Comparison of ENCODE assay signal across 8 cellular contexts in genomic region chr9:95511952-95512750, GRCh38. TPM values are rescaled to one million over a fixed set of nuclear protein-coding genes. Genes with fewer than 3 reads are reported as not detected.
DNase-seq lines count a peak whose midpoint lies in the region; ATAC-seq and TF ChIP-seq lines count a peak whose summit lies in the region.

No MANE protein-coding gene starts in this region.

- intact Hi-C loops in esophagus squamous epithelium (cut with DNase I): no loop called here
- intact Hi-C loops in psoas muscle (cut with DNase I): loop anchor here (5.0 to 10.0 kb wide), 3 partner anchors 60 to 197 kb away; partner anchors contain the start of gene FANCC (in 2 of the 2)

- peak overlapping the region; percentile 84 to 93 (median 87) for H3K4me3 ChIP-seq in esophagus squamous epithelium
- H3K4me3 ChIP-seq in psoas muscle: peak overlapping the region; percentile 87

- H3K4me1 ChIP-seq in esophagus squamous epithelium: peaks cover 15 to 64% (median 27%) of the 10 kb centered on the region in 3 donors
- H3K4me1 ChIP-seq in psoas muscle: peaks cover 6% of the 10 kb centered on the region

- DNase-seq in NCI-H524 (lab: John Stamatoyannopoulos, UW) (peak; percentile 51 to 58), NCI-H524 treated with DMSO at 0.1 percent for 48 hours (lab: John Stamatoyannopoulos, UW) (no peak), SHP77 treated with DMSO at 0.1 percent for 48 hours (lab: John Stamatoyannopoulos, UW) (peak; percentile 62), esophagus squamous epithelium (lab: John Stamatoyannopoulos, UW) (no peak), psoas muscle (no peak), CD1c-positive myeloid dendritic cell (ENCODE audit: extremely low spot score) (no peak)

- H3K27me3 ChIP-seq in esophagus squamous epithelium (peaks cover 0 to 34% (median 0%) of the 10 kb centered on the region in 4 donors), psoas muscle (ENCODE audit: insufficient read depth in 3 of 3, low read length in 2 of 3) (peaks cover 0 to 11% (median 5%) of the 10 kb centered on the region in 3 donors)

- H3K36me3 ChIP-seq in esophagus squamous epithelium (no peaks in the 10 kb centered on the region), psoas muscle (ENCODE audit: insufficient read depth in 1 of 2, low read depth in 1 of 2) (no peaks in the 10 kb centered on the region)

- H3K9me3 ChIP-seq in esophagus squamous epithelium: no peaks in the 10 kb centered on the region
- no peaks in the 10 kb centered on the region for H3K9me3 ChIP-seq in psoas muscle

- no peak for TF ChIP-seq POLR2A in esophagus squamous epithelium (IDR thresholded peaks at IDR 0.05)

- H3K27ac ChIP-seq in esophagus squamous epithelium (peak overlapping the region in 3 of 4 donors; percentile 93 to 98 (median 97)), psoas muscle (peak overlapping the region; percentile 88)

- TF ChIP-seq CTCF in esophagus squamous epithelium (IDR thresholded peaks at IDR 0.05) (no peak), psoas muscle (IDR thresholded peaks at IDR 0.05) (no peak)

- no peak for ATAC-seq in psoas muscle
- ATAC-seq in HG03108 (IDR thresholded peaks at IDR 0.05; ENCODE audit: unreplicated experiment): no peak
- ATAC-seq in GM21576 (IDR thresholded peaks at IDR 0.05; ENCODE audit: unreplicated experiment): no peak

- 28 to 34% methylated on average over 26 to 30 of the region's 30 CpGs for WGBS in esophagus squamous epithelium, 2 donors
- 41 to 46% (median 43%) methylated on average over 30 of the region's 30 CpGs for WGBS in psoas muscle, 3 donors

RNA-seq across cellular contexts. Expression of gene PTCH1, which starts 4.6 kb away (rescaled TPM):
- total RNA-seq in esophagus squamous epithelium: 10 to 100 TPM in 1 of 4 donors, 1 to 10 TPM in 3; 1.9 to 11.6 (median 3.5) TPM
- total RNA-seq in psoas muscle: 1 to 10 TPM; 3.5 to 7.5 (median 4.2) TPM
- 1 to 10 TPM in 2 of 3 donors, under 1 TPM in 1; 0.81 to 7.4 (median 2.1) TPM for polyA plus RNA-seq in psoas muscle

Comparison
In these comparisons a context has a peak if more than half of its experiments do, and no peak if none do; other contexts are left out.
1. DNase-seq: peak in NCI-H524 (2 of 2) and SHP77 treated with DMSO at 0.1 percent for 48 hours (single experiment); none in NCI-H524 treated with DMSO at 0.1 percent for 48 hours (single experiment), esophagus squamous epithelium (single experiment), psoas muscle (0 of 2) and CD1c-positive myeloid dendritic cell (single experiment).